1 cellular context compared by ENCODE assay signal in genomic region chr7:129862672-129863071, GRCh38.
TF ChIP-seq lines count a peak whose summit lies in the region.

No MANE protein-coding gene starts in this region.

TF ChIP-seq in SK-N-SH treated with all-trans-retinoic acid at 6 μM for 48 hours, 23 proteins besides CTCF, POLR2A, EP300 and RAD21 (continued from another document):
- TF ChIP-seq OSR1 (CRISPR knock-in tag; IDR thresholded peaks at IDR 0.05), result no peak
- TF ChIP-seq RARB (CRISPR knock-in tag; IDR thresholded peaks at IDR 0.05), result no peak
- no peak for TF ChIP-seq ISL1 (CRISPR knock-in tag; IDR thresholded peaks at IDR 0.05)
- TF ChIP-seq BACH2 (CRISPR knock-in tag; IDR thresholded peaks at IDR 0.05; ENCODE audit: borderline replicate concordance), result no peak
- no peak for TF ChIP-seq TCF4 (CRISPR knock-in tag; IDR thresholded peaks at IDR 0.05; ENCODE audit: borderline replicate concordance)
- no peak for TF ChIP-seq CREB5 (CRISPR knock-in tag; IDR thresholded peaks at IDR 0.05; ENCODE audit: low read depth)
